Comparison of ENCODE assay signal across 8 cellular contexts in genomic region chr1:2413495-2414296, GRCh38. TPM values are rescaled to one million over a fixed set of nuclear protein-coding genes. Genes with fewer than 3 reads are reported as not detected.
DNase-seq lines count a peak whose midpoint lies in the region; TF ChIP-seq lines count a peak whose summit lies in the region.

No MANE protein-coding gene starts in this region.

- peak; percentile 33 for DNase-seq in activated CD4-positive, alpha-beta memory T cell treated with anti-CD3 and anti-CD28 coated beads for 36 hours
- DNase-seq in fibroblast of villous mesenchyme (ENCODE audit: low read depth) (no peak), NCI-H2029 (lab: John Stamatoyannopoulos, UW) (no peak), GOT3 (lab: John Stamatoyannopoulos, UW) (no peak), EL (no peak)

- no peaks in the 10 kb centered on the region for H3K27me3 Mint-ChIP-seq in activated CD4-positive, alpha-beta memory T cell treated with anti-CD3 and anti-CD28 coated beads for 36 hours

- CTCF ChIA-PET in HEK293 (lab: Yijun Ruan, JAX), result interaction anchor here (1.0 to 1.4 kb wide), 2 partner anchors 32 to 134 kb away, joined by 3 to 4 read pairs; no protein-coding TSS in a partner anchor
- CTCF ChIA-PET in activated CD4-positive, alpha-beta memory T cell treated with anti-CD3 and anti-CD28 coated beads for 36 hours (lab: Charles Lee), result interaction anchor here (0.5 to 3.2 kb wide), 18 partner anchors 21 to 708 kb away, joined by 3 to 43 read pairs (median 4); partner anchors contain the start of genes FAAP20, MORN1, PANK4 and RER1

- peaks cover 34% of the 10 kb centered on the region for H3K4me1 Mint-ChIP-seq in activated CD4-positive, alpha-beta memory T cell treated with anti-CD3 and anti-CD28 coated beads for 36 hours (ENCODE audit: low read depth)

- peaks cover 11% of the 10 kb centered on the region for H3K79me2 ChIP-seq in ACC112 (ENCODE audit: control insufficient read depth, insufficient read depth, low read length, unreplicated experiment)

- peak overlapping the region; percentile 82 for H3K27ac Mint-ChIP-seq in activated CD4-positive, alpha-beta memory T cell treated with anti-CD3 and anti-CD28 coated beads for 36 hours

- POLR2A ChIA-PET in HEK293 (lab: Yijun Ruan, JAX), result interaction anchor here (1.1 to 1.4 kb wide), 2 partner anchors 133 to 219 kb away, joined by 4 to 6 read pairs; partner anchors contain the start of gene FAAP20
- POLR2A ChIA-PET in activated CD4-positive, alpha-beta memory T cell treated with anti-CD3 and anti-CD28 coated beads for 36 hours (lab: Charles Lee), result interaction anchor here (1.0 to 2.8 kb wide), 8 partner anchors 22 to 172 kb away, joined by 3 to 15 read pairs (median 4); partner anchors contain the start of genes MORN1, PANK4, PRXL2B and RER1

- H3K4me3 ChIP-seq in ACC112 (ENCODE audit: low read depth, low read length), result peak overlapping the region; percentile 94
- H3K4me3 ChIP-seq in HEK293 (ENCODE audit: low read depth, low read length), result no peak overlapping the region
- H3K4me3 ChIP-seq in fibroblast of villous mesenchyme (ENCODE audit: low read depth, low read length), result peak overlapping the region; percentile 74
- peak overlapping the region; percentile 96 for H3K4me3 ChIP-seq in skeletal muscle satellite cell (ENCODE audit: low read length)

- H3K27ac ChIP-seq in ACC112 (ENCODE audit: low read depth, low read length) (no peak overlapping the region), HEK293 (ENCODE audit: extremely low read depth, low read depth, low read length) (no peak overlapping the region)

- H3K27me3 ChIP-seq in ACC112 (ENCODE audit: insufficient read depth, low read length) (peaks cover 14% of the 10 kb centered on the region), skeletal muscle satellite cell (ENCODE audit: control insufficient read depth, insufficient read depth, low read length) (peaks cover 12% of the 10 kb centered on the region)

- peak overlapping the region; percentile 67 for H3K4me3 Mint-ChIP-seq in activated CD4-positive, alpha-beta memory T cell treated with anti-CD3 and anti-CD28 coated beads for 36 hours

- H3K9ac ChIP-seq in skeletal muscle satellite cell (ENCODE audit: low read depth, low read length), result peak overlapping the region; percentile 97

- H3K9me3 Mint-ChIP-seq in activated CD4-positive, alpha-beta memory T cell treated with anti-CD3 and anti-CD28 coated beads for 36 hours, result no peaks in the 10 kb centered on the region

- H3K4me1 ChIP-seq in ACC112 (ENCODE audit: control insufficient read depth, insufficient read depth, low read length, unreplicated experiment) (peaks cover 19% of the 10 kb centered on the region), HEK293 (ENCODE audit: control insufficient read depth, insufficient read depth, low read length) (no peaks in the 10 kb centered on the region), skeletal muscle satellite cell (ENCODE audit: control insufficient read depth, insufficient read depth, low read length) (peaks cover 26% of the 10 kb centered on the region)

- intact Hi-C loops in activated CD4-positive, alpha-beta memory T cell treated with anti-CD3 and anti-CD28 coated beads for 36 hours (cut with micrococcal nuclease), result loop anchor here (1.0 to 10.0 kb wide), 5 partner anchors 135 to 499 kb away; partner anchors contain the start of genes CALML6 and TMEM52

- H3K36me3 ChIP-seq in ACC112 (ENCODE audit: insufficient read depth, low read length), result no peaks in the 10 kb centered on the region
- peaks cover 0 to 18% of the 10 kb centered on the region in 2 experiments; a peak in 1 of 3 replicates for H3K36me3 ChIP-seq in HEK293 (ENCODE audit: control insufficient read depth in 2 of 2, insufficient read depth in 1 of 2, low read length in 2 of 2)
- peaks cover 7% of the 10 kb centered on the region for H3K36me3 ChIP-seq in skeletal muscle satellite cell (ENCODE audit: insufficient read depth, low read length)

- peaks cover 4% of the 10 kb centered on the region for H3K36me3 Mint-ChIP-seq in activated CD4-positive, alpha-beta memory T cell treated with anti-CD3 and anti-CD28 coated beads for 36 hours

- peak overlapping the region; percentile 99 for H3K4me2 ChIP-seq in skeletal muscle satellite cell (ENCODE audit: low read length)

- H3K9me3 ChIP-seq in HEK293 (ENCODE audit: control insufficient read depth, insufficient read depth, low read depth, low read length) (no peaks in the 10 kb centered on the region), skeletal muscle satellite cell (replicated peaks; ENCODE audit: low read length) (no peaks in the 10 kb centered on the region)

- H2AFZ ChIP-seq in ACC112 (ENCODE audit: low read length, unreplicated experiment), result no peak overlapping the region

- no peak for TF ChIP-seq CTCF in HEK293 (tag by site-specific recombination; IDR thresholded peaks at IDR 0.05)
- no peak for TF ChIP-seq CTCF in fibroblast of villous mesenchyme (IDR thresholded peaks at IDR 0.05; ENCODE audit: insufficient read depth, low read depth, low read length)

TF ChIP-seq in HEK293, 187 proteins besides CTCF, POLR2A, EP300 and RAD21:
- TF ChIP-seq KLF7 (tag by site-specific recombination; IDR thresholded peaks at IDR 0.05; ENCODE audit: borderline replicate concordance), result peak; percentile 53; the same call in 1 of the 2 replicates
- no peak for TF ChIP-seq ZNF114 (tag by site-specific recombination; IDR thresholded peaks at IDR 0.05)
- TF ChIP-seq, protein P1, sequence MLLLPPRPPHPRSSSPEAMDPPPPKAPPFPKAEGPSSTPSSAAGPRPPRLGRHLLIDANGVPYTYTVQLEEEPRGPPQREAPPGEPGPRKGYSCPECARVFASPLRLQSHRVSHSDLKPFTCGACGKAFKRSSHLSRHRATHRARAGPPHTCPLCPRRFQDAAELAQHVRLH (tag by site-specific recombination; IDR thresholded peaks at IDR 0.05), result no peak
- peak; percentile 31; the same call in 1 of the 2 replicates for TF ChIP-seq ZNF341 (tag by site-specific recombination; IDR thresholded peaks at IDR 0.05; ENCODE audit: low read depth)
- peak; percentile 13; the same call in 1 of the 2 replicates for TF ChIP-seq KLF8 (tag by site-specific recombination; IDR thresholded peaks at IDR 0.05)
- TF ChIP-seq GLIS2 (tag by site-specific recombination; IDR thresholded peaks at IDR 0.05), result peak; percentile 7; the same call in 1 of the 2 replicates
- TF ChIP-seq, protein P2, sequence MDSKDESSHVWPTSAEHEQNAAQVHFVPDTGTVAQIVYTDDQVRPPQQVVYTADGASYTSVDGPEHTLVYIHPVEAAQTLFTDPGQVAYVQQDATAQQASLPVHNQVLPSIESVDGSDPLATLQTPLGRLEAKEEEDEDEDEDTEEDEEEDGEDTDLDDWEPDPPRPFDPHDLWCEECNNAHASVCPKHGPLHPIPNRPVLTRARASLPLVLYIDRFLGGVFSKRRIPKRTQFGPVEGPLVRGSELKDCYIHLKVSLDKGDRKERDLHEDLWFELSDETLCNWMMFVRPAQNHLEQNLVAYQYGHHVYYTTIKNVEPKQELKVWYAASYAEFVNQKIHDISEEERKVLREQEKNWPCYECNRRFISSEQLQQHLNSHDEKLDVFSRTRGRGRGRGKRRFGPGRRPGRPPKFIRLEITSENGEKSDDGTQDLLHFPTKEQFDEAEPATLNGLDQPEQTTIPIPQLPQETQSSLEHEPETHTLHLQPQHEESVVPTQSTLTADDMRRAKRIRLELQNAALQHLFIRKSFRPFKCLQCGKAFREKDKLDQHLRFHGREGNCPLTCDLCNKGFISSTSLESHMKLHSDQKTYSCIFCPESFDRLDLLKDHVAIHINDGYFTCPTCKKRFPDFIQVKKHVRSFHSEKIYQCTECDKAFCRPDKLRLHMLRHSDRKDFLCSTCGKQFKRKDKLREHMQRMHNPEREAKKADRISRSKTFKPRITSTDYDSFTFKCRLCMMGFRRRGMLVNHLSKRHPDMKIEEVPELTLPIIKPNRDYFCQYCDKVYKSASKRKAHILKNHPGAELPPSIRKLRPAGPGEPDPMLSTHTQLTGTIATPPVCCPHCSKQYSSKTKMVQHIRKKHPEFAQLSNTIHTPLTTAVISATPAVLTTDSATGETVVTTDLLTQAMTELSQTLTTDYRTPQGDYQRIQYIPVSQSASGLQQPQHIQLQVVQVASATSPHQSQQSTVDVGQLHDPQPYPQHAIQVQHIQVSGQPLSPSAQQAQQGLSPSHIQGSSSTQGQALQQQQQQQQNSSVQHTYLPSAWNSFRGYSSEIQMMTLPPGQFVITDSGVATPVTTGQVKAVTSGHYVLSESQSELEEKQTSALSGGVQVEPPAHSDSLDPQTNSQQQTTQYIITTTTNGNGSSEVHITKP (tag by site-specific recombination; IDR thresholded peaks at IDR 0.05), result peak; percentile 48; the same call in 1 of the 2 replicates
- no peak for TF ChIP-seq ZNF785 (tag by site-specific recombination; IDR thresholded peaks at IDR 0.05)
- TF ChIP-seq, protein P3, sequence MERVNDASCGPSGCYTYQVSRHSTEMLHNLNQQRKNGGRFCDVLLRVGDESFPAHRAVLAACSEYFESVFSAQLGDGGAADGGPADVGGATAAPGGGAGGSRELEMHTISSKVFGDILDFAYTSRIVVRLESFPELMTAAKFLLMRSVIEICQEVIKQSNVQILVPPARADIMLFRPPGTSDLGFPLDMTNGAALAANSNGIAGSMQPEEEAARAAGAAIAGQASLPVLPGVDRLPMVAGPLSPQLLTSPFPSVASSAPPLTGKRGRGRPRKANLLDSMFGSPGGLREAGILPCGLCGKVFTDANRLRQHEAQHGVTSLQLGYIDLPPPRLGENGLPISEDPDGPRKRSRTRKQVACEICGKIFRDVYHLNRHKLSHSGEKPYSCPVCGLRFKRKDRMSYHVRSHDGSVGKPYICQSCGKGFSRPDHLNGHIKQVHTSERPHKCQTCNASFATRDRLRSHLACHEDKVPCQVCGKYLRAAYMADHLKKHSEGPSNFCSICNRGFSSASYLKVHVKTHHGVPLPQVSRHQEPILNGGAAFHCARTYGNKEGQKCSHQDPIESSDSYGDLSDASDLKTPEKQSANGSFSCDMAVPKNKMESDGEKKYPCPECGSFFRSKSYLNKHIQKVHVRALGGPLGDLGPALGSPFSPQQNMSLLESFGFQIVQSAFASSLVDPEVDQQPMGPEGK (tag by site-specific recombination; IDR thresholded peaks at IDR 0.05), result peak; percentile 31; the same call in 1 of the 2 replicates
- no peak for TF ChIP-seq ZNF214 (tag by site-specific recombination; IDR thresholded peaks at IDR 0.05; ENCODE audit: borderline replicate concordance)

RNA-seq across cellular contexts. Expression of gene PEX10, which starts 1.3 kb away (rescaled TPM):
- total RNA-seq in activated CD4-positive, alpha-beta memory T cell treated with anti-CD3 and anti-CD28 coated beads for 36 hours, result 10 to 100 TPM; 14.8 to 15.4 TPM
- total RNA-seq in fibroblast of villous mesenchyme, result 28.9 and 34.1 TPM in 2 replicates
- 28.9 and 31.2 TPM in 2 replicates for total RNA-seq in skeletal muscle satellite cell (2012; rRNA removed)

RNA-seq across cellular contexts. Expression of gene RER1, which starts 22.1 kb away (rescaled TPM):
- 100 to 1,000 TPM; 148 to 154 TPM for total RNA-seq in activated CD4-positive, alpha-beta memory T cell treated with anti-CD3 and anti-CD28 coated beads for 36 hours
- total RNA-seq in fibroblast of villous mesenchyme, result 77.6 and 94.1 TPM in 2 replicates
- total RNA-seq in skeletal muscle satellite cell (2012; rRNA removed), result 110 and 134 TPM in 2 replicates

RNA-seq across cellular contexts. Expression of gene MORN1, which starts 22.3 kb away (rescaled TPM):
- 1 to 10 TPM; 5.4 to 6.3 TPM for total RNA-seq in activated CD4-positive, alpha-beta memory T cell treated with anti-CD3 and anti-CD28 coated beads for 36 hours
- 6.1 and 9.5 TPM in 2 replicates for total RNA-seq in fibroblast of villous mesenchyme
- total RNA-seq in skeletal muscle satellite cell (2012; rRNA removed), result 7.4 and 9.0 TPM in 2 replicates
